8 cellular contexts compared by ENCODE assay signal in genomic region chr3:48989796-48990635, GRCh38. TPM values are rescaled to one million over a fixed set of nuclear protein-coding genes. Genes with fewer than 3 reads are reported as not detected.
A peak's percentile ranks its signal among the peaks of the same experiment; 100 is the strongest.
DNase-seq lines count a peak whose midpoint lies in the region; ATAC-seq and TF ChIP-seq lines count a peak whose summit lies in the region.

TSS of gene P4HTM (plus strand) at chr3:48990241. CDS start at chr3:48990257, 16 bp downstream.

- H3K4me3 Mint-ChIP-seq in T-helper 2 cell treated with Interferon-gamma antibody and Interleukin-4, amounts not matched to agents 5 μg/mL and 100 μg/mL, for 36 hours: peak within 1 kb of the TSS; percentile 97

- H3K4me1 ChIP-seq in ascending aorta (peaks cover 10 to 26% of the 10 kb centered on the region in 2 donors), right cardiac atrium (ENCODE audit: control insufficient read depth, insufficient read depth, low read length) (peaks cover 8% of the 10 kb centered on the region), vagina (peaks cover 33% of the 10 kb centered on the region)

- no peaks in the 10 kb centered on the region for H3K27me3 ChIP-seq in ascending aorta
- H3K27me3 ChIP-seq in right cardiac atrium (ENCODE audit: control insufficient read depth, insufficient read depth): no peaks in the 10 kb centered on the region
- no peaks in the 10 kb centered on the region for H3K27me3 ChIP-seq in vagina

- no peaks in the 10 kb centered on the region for H3K9me3 Mint-ChIP-seq in T-helper 2 cell treated with Interferon-gamma antibody and Interleukin-4, amounts not matched to agents 5 μg/mL and 100 μg/mL, for 36 hours

- H3K9me3 ChIP-seq in ascending aorta (no peaks in the 10 kb centered on the region), right cardiac atrium (ENCODE audit: control insufficient read depth, low read length) (no peaks in the 10 kb centered on the region), vagina (no peaks in the 10 kb centered on the region)

- H3K36me3 Mint-ChIP-seq in T-helper 2 cell treated with Interferon-gamma antibody and Interleukin-4, amounts not matched to agents 5 μg/mL and 100 μg/mL, for 36 hours (ENCODE audit: low read depth): peaks cover 11% of the 10 kb centered on the region

- peaks cover 37% of the 10 kb centered on the region for H3K4me1 Mint-ChIP-seq in T-helper 2 cell treated with Interferon-gamma antibody and Interleukin-4, amounts not matched to agents 5 μg/mL and 100 μg/mL, for 36 hours (ENCODE audit: low read depth)

- TF ChIP-seq CTCF in ascending aorta (IDR thresholded peaks at IDR 0.05) (peak in 2 of 3 experiments; percentile 35 to 45), vagina (IDR thresholded peaks at IDR 0.05) (peak in 1 of 3 experiments; percentile 4)

- H3K27ac Mint-ChIP-seq in T-helper 2 cell treated with Interferon-gamma antibody and Interleukin-4, amounts not matched to agents 5 μg/mL and 100 μg/mL, for 36 hours: peak within 1 kb of the TSS; percentile 92

- H3K27ac ChIP-seq in ascending aorta: peak within 1 kb of the TSS; percentile 92 to 97
- H3K27ac ChIP-seq in right cardiac atrium (ENCODE audit: low read length): peak within 1 kb of the TSS; percentile 90
- peak within 1 kb of the TSS; percentile 95 for H3K27ac ChIP-seq in vagina

- H3K36me3 ChIP-seq in ascending aorta (peaks cover under 1 to 5% of the 10 kb centered on the region in 2 donors), vagina (peaks cover 0 to 1% of the 10 kb centered on the region in 2 donors)

- TF ChIP-seq POLR2A in vagina (IDR thresholded peaks at IDR 0.05): peak in 1 of 2 donors; percentile 48

- intact Hi-C loops in ascending aorta (cut with DNase I) (loop anchor here (1.0 to 2.0 kb wide), 3 partner anchors 17 to 103 kb away; partner anchors contain the start of genes DALRD3 and WDR6), right cardiac atrium (cut with DNase I) (loop anchor here in 1 of 4 donors (10.0 kb wide), 1 partner anchor 455 kb away; no protein-coding TSS in a partner anchor), vagina (cut with DNase I) (no loop called here)

- WGBS in right cardiac atrium: under 1% methylated on average over 90 of the region's 91 CpGs

- ATAC-seq in GM21723 (IDR thresholded peaks at IDR 0.05; ENCODE audit: unreplicated experiment) (peak; percentile 56), right cardiac atrium (peak; percentile 92 to 94)

- DNase-seq in Daoy (ENCODE audit: low read depth) (peak; percentile 92), M059J (ENCODE audit: low read depth) (peak; percentile 87), ascending aorta (ENCODE audit: low spot score in 2 of 2) (peak; percentile 46 to 96), right cardiac atrium (peak; percentile 91 to 96 (median 95)), renal cortical epithelial cell (ENCODE audit: low read depth) (peak; percentile 76), vagina (ENCODE audit: extremely low spot score in 2 of 2) (no peak)
- DNase-seq in T-helper 2 cell treated with Interferon-gamma antibody and Interleukin-4, amounts not matched to agents 5 μg/mL and 100 μg/mL, for 36 hours (ENCODE audit: low spot score): peak; percentile 85

- H3K4me3 ChIP-seq in ascending aorta: peak within 1 kb of the TSS; percentile 80 to 99
- peak within 1 kb of the TSS; percentile 63 for H3K4me3 ChIP-seq in right cardiac atrium (ENCODE audit: low read length)
- H3K4me3 ChIP-seq in vagina: peak within 1 kb of the TSS; percentile 64 to 92

- no peaks in the 10 kb centered on the region for H3K27me3 Mint-ChIP-seq in T-helper 2 cell treated with Interferon-gamma antibody and Interleukin-4, amounts not matched to agents 5 μg/mL and 100 μg/mL, for 36 hours (ENCODE audit: low read depth)

RNA-seq across cellular contexts. Expression of gene P4HTM, which starts in this region (rescaled TPM):
- total RNA-seq in Daoy (2014; rRNA removed; shearing (Covaris generic)): 11.1 and 23.2 TPM in 2 replicates
- 13.3 and 25.7 TPM in 2 replicates for total RNA-seq in M059J (2014; rRNA removed; shearing (Covaris generic))
- total RNA-seq in ascending aorta (71.9 TPM), right cardiac atrium (10 to 100 TPM; 39.1 to 42.8 (median 39.5) TPM), renal cortical epithelial cell (22.7 and 47.1 TPM in 2 replicates), vagina (43.5 TPM)
- 24.9 TPM for polyA plus RNA-seq in right cardiac atrium

Comparison
In these comparisons a context has a peak if more than half of its experiments do, and no peak if none do; other contexts are left out.
1. DNase-seq: peak in Daoy (single experiment), M059J (single experiment), T-helper 2 cell treated with Interferon-gamma antibody and Interleukin-4, amounts not matched to agents 5 μg/mL and 100 μg/mL, for 36 hours (single experiment), ascending aorta (2 of 2), right cardiac atrium (3 of 3) and renal cortical epithelial cell (single experiment); none in vagina (0 of 2).
2. Peak in every context shown above with its lines, with median percentiles within 50 percentile points of each other: H3K27ac ChIP-seq and H3K4me3 ChIP-seq.